Comparison of ENCODE assay signal across 14 cellular contexts in the genomic region with DNA sequence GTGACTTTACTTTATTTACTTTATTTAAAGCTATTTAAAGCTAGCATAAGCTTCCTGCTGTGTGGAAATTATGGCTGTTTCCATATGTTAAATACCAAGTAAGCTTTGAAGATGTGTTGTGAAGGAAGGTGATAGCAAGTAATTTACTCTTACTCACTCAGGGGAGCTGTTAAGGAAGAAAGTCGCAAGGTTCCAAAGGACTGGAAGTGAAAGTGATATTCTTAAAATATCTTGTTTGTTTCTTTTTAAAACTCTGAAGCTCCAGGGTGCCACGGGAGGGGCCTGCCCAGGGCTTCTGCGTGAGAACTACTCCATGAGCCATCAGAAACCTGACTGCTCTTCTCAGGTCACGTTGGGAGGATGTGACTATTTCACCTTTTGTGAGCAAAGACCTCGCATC.
DNase-seq lines count a peak whose midpoint lies in the region; ATAC-seq and TF ChIP-seq lines count a peak whose summit lies in the region.
"Had no signal": no experiment of that assay in that cellular context is flagged by ENCODE, and none has a peak within 500 bp of the region (broad histone marks: within the 10 kb centered on the region; RNA-seq: fewer than 3 reads in every experiment).

No MANE protein-coding gene starts in this region.

- H3K36me3 ChIP-seq in DOHH2 (ENCODE audit: control insufficient read depth, low read length): peaks cover 7% of the 10 kb centered on the region; the same call in 1 of the 2 replicates
- H3K36me3 ChIP-seq in naive thymus-derived CD4-positive, alpha-beta T cell (ENCODE audit: control insufficient read depth in 2 of 3, insufficient read depth in 3 of 3, low read length in 3 of 3): no peaks in the 10 kb centered on the region

- peak; percentile 39 for DNase-seq in activated naive CD8-positive, alpha-beta T cell treated with anti-CD3 and anti-CD28 coated beads for 36 hours
- peak in 6 of 9 donors; percentile 4 to 32 (median 25) for DNase-seq in naive thymus-derived CD4-positive, alpha-beta T cell
- DNase-seq in NCI-H446 treated with DMSO at 0.1 percent for 48 hours (lab: John Stamatoyannopoulos, UW) (no peak), omental fat pad (ENCODE audit: low spot score) (no peak), hypothalamus (lab: John Stamatoyannopoulos, UW) (no peak)
- DNase-seq: activated effector memory CD4-positive, alpha-beta T cell treated with anti-CD3 and anti-CD28 coated beads, Interleukin-2, amount 50 U/mL, for 16 hours; DND-41; effector memory CD4-positive, alpha-beta T cell; NCI-H226 had no signal

- H3K4me3 ChIP-seq in DOHH2 (ENCODE audit: low read length): no peak overlapping the region
- no peak overlapping the region for H3K4me3 ChIP-seq in naive thymus-derived CD4-positive, alpha-beta T cell (ENCODE audit: low read length)

- no peaks in the 10 kb centered on the region for H3K9me2 ChIP-seq in DOHH2 (replicated peaks; ENCODE audit: control insufficient read depth, low read length)

- peaks cover 24% of the 10 kb centered on the region for H3K4me1 ChIP-seq in DOHH2 (ENCODE audit: control insufficient read depth, low read length)
- H3K4me1 ChIP-seq in naive thymus-derived CD4-positive, alpha-beta T cell (ENCODE audit: control insufficient read depth in 2 of 2, insufficient read depth in 2 of 2, low read length in 2 of 2): peaks cover 0 to 29% of the 10 kb centered on the region in 2 donors
- H3K4me1 ChIP-seq: parathyroid adenoma had no signal

- H3K4me1 Mint-ChIP-seq in activated naive CD8-positive, alpha-beta T cell treated with anti-CD3 and anti-CD28 coated beads for 36 hours: peaks cover 30% of the 10 kb centered on the region
- H3K4me1 Mint-ChIP-seq in naive thymus-derived CD4-positive, alpha-beta T cell: peaks cover 11 to 69% (median 50%) of the 10 kb centered on the region in 7 donors

- peak overlapping the region; percentile 49 for H3K27ac Mint-ChIP-seq in activated naive CD8-positive, alpha-beta T cell treated with anti-CD3 and anti-CD28 coated beads for 36 hours
- peak overlapping the region in 7 of 9 donors; percentile 22 to 87 (median 41) for H3K27ac Mint-ChIP-seq in naive thymus-derived CD4-positive, alpha-beta T cell
- H3K27ac Mint-ChIP-seq: T-helper 2 cell treated with Interferon-gamma antibody and Interleukin-4, amounts not matched to agents 5 μg/mL and 100 μg/mL, for 36 hours had no signal

- H4K20me1 ChIP-seq in DOHH2 (ENCODE audit: control insufficient read depth, insufficient read depth, low read depth, low read length): no peaks in the 10 kb centered on the region

- TF ChIP-seq CTCF in DOHH2 (IDR thresholded peaks at IDR 0.05; ENCODE audit: low read depth, low read length, poor library complexity, severe bottlenecking) (no peak), omental fat pad (IDR thresholded peaks at IDR 0.05) (no peak)

- ATAC-seq in GM21367 (IDR thresholded peaks at IDR 0.05; ENCODE audit: unreplicated experiment): peak; percentile 45
- no peak for ATAC-seq in naive thymus-derived CD4-positive, alpha-beta T cell
- no peak for ATAC-seq in omental fat pad (ENCODE audit: low FRiP score)
- no peak for ATAC-seq in HG02981 (IDR thresholded peaks at IDR 0.05; ENCODE audit: unreplicated experiment)

- H3K9me3 ChIP-seq in DOHH2 (ENCODE audit: control insufficient read depth, insufficient read depth, low read length): no peaks in the 10 kb centered on the region
- no peaks in the 10 kb centered on the region for H3K9me3 ChIP-seq in naive thymus-derived CD4-positive, alpha-beta T cell (ENCODE audit: control insufficient read depth in 2 of 3, low read length in 3 of 3)

- H3K79me2 ChIP-seq in DOHH2 (ENCODE audit: control insufficient read depth, low read length): peaks cover 11% of the 10 kb centered on the region
- H3K79me2 ChIP-seq: parathyroid adenoma had no signal

- H3K27ac ChIP-seq in DOHH2 (ENCODE audit: low read depth, low read length): no peak overlapping the region
- peak overlapping the region; percentile 29 for H3K27ac ChIP-seq in naive thymus-derived CD4-positive, alpha-beta T cell (ENCODE audit: low read depth, low read length)
- H3K27ac ChIP-seq: parathyroid adenoma had no signal

- no peaks in the 10 kb centered on the region for H3K27me3 ChIP-seq in DOHH2 (ENCODE audit: control insufficient read depth, low read length)
- no peaks in the 10 kb centered on the region for H3K27me3 ChIP-seq in naive thymus-derived CD4-positive, alpha-beta T cell (ENCODE audit: control insufficient read depth in 2 of 2, insufficient read depth in 2 of 2, low read length in 2 of 2)

- peak overlapping the region; percentile 38 for H3K4me2 ChIP-seq in DOHH2 (ENCODE audit: low read length)

- POLR2A ChIA-PET in naive thymus-derived CD4-positive, alpha-beta T cell (lab: Charles Lee): interaction anchor here (0.8 kb wide), 1 partner anchor 10 kb away, joined by 3 read pairs; no protein-coding TSS in a partner anchor

- H3K36me3 Mint-ChIP-seq in activated naive CD8-positive, alpha-beta T cell treated with anti-CD3 and anti-CD28 coated beads for 36 hours: no peaks in the 10 kb centered on the region
- H3K36me3 Mint-ChIP-seq in naive thymus-derived CD4-positive, alpha-beta T cell: no peaks in the 10 kb centered on the region

- no peaks in the 10 kb centered on the region for H3F3A ChIP-seq in DOHH2 (ENCODE audit: control insufficient read depth, insufficient read depth)

- intact Hi-C loops in naive thymus-derived CD4-positive, alpha-beta T cell (cut with micrococcal nuclease): no loop called here

- H3K27me3 Mint-ChIP-seq in activated naive CD8-positive, alpha-beta T cell treated with anti-CD3 and anti-CD28 coated beads for 36 hours: no peaks in the 10 kb centered on the region
- peaks cover 0 to 13% (median 0%) of the 10 kb centered on the region in 5 donors for H3K27me3 Mint-ChIP-seq in naive thymus-derived CD4-positive, alpha-beta T cell

- no peaks in the 10 kb centered on the region for H3K9me3 Mint-ChIP-seq in activated naive CD8-positive, alpha-beta T cell treated with anti-CD3 and anti-CD28 coated beads for 36 hours
- no peaks in the 10 kb centered on the region for H3K9me3 Mint-ChIP-seq in naive thymus-derived CD4-positive, alpha-beta T cell
- H3K9me3 Mint-ChIP-seq: T-helper 2 cell treated with Interferon-gamma antibody and Interleukin-4, amounts not matched to agents 5 μg/mL and 100 μg/mL, for 36 hours had no signal

- no peak overlapping the region for H3K4me3 Mint-ChIP-seq in activated naive CD8-positive, alpha-beta T cell treated with anti-CD3 and anti-CD28 coated beads for 36 hours
- H3K4me3 Mint-ChIP-seq in naive thymus-derived CD4-positive, alpha-beta T cell: peak overlapping the region in 2 of 10 donors; percentile 12 to 26
- H3K4me3 Mint-ChIP-seq: T-helper 2 cell treated with Interferon-gamma antibody and Interleukin-4, amounts not matched to agents 5 μg/mL and 100 μg/mL, for 36 hours had no signal

- CTCF ChIA-PET in naive thymus-derived CD4-positive, alpha-beta T cell (lab: Charles Lee): interaction anchor here (1.1 to 2.2 kb wide), 3 partner anchors 9 to 136 kb away, joined by 4 to 10 read pairs (median 4); no protein-coding TSS in a partner anchor

Comparison
In these comparisons a context has a peak if more than half of its experiments do, and no peak if none do; other contexts are left out.
1. DNase-seq: peak in activated naive CD8-positive, alpha-beta T cell treated with anti-CD3 and anti-CD28 coated beads for 36 hours (single experiment) and naive thymus-derived CD4-positive, alpha-beta T cell (6 of 9); none in NCI-H446 treated with DMSO at 0.1 percent for 48 hours (single experiment), omental fat pad (single experiment) and hypothalamus (0 of 51).